In the genomic region with DNA sequence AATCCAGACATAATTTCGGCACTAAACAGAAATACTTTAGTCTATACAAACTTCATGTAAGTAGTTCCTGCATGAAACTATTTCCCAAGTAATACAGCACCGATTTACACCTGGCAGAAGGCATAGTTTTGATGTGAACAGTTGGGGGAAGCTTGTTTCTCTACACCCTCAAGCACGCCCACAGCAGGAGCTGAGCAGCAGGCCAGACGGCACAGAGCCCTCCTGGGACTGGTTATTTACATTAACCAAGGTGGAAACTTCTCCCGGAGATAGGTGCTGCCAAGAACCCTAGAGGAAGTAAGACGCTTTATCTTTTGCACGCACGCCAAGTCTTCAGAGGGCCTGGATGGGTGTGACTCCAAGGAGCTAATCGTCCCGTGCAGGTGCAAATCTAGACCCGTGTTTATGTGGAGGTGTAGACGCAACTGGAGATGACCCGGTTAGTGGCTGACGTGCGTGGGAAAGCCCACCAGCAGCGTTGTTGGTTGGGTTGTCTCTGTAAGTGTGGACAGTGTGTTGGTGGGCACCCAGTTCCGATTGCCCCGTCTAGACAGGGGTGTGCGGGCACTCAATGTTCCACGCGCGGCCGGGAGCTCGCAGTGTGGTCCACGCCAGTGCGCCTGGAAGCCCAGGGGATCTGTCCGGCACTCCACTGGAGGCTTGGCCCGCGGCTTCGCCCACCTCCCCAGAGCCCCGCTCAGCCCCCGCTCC, we compare ENCODE assay signal across 8 cellular contexts. TPM values are rescaled to one million over a fixed set of nuclear protein-coding genes. Genes with fewer than 3 reads are reported as not detected.
DNase-seq lines count a peak whose midpoint lies in the region; ATAC-seq and TF ChIP-seq lines count a peak whose summit lies in the region.

No MANE protein-coding gene starts in this region.

- H3K36me3 Mint-ChIP-seq in activated naive CD4-positive, alpha-beta T cell treated with anti-CD3 and anti-CD28 coated beads, Interleukin-2, amount 50 U/mL, for 24 hours, result no peaks in the 10 kb centered on the region

- no peaks in the 10 kb centered on the region for H3K9me3 Mint-ChIP-seq in activated naive CD4-positive, alpha-beta T cell treated with anti-CD3 and anti-CD28 coated beads, Interleukin-2, amount 50 U/mL, for 24 hours

- H3K4me1 ChIP-seq in heart left ventricle, result peaks cover 5 to 64% (median 56%) of the 10 kb centered on the region in 12 donors
- H3K4me1 ChIP-seq in aorta (ENCODE audit: control insufficient read depth in 1 of 2, insufficient read depth in 2 of 2, low read length in 2 of 2), result peaks cover 0 to 3% of the 10 kb centered on the region in 2 donors

- ATAC-seq in GM21576 (IDR thresholded peaks at IDR 0.05; ENCODE audit: unreplicated experiment) (peak; percentile 57), heart left ventricle (peak in 3 of 4 donors; percentile 6 to 34 (median 19)), aorta (ENCODE audit: low FRiP score) (peak; percentile 58)

- TF ChIP-seq EP300 in Ishikawa (IDR thresholded peaks at IDR 0.05; ENCODE audit: borderline replicate concordance), result no peak

- H3K27ac ChIP-seq in heart left ventricle (peak overlapping the region; percentile 92 to 100 (median 98)), aorta (ENCODE audit: low read depth in 1 of 2, low read length in 2 of 2) (peak overlapping the region in 1 of 2 donors; percentile 9)

- H3K36me3 ChIP-seq in heart left ventricle, result peaks cover 0 to 8% (median 0%) of the 10 kb centered on the region in 9 donors
- no peaks in the 10 kb centered on the region for H3K36me3 ChIP-seq in aorta (ENCODE audit: control insufficient read depth in 1 of 2, insufficient read depth in 2 of 2, low read length in 1 of 2)

- no peaks in the 10 kb centered on the region for H3K9me3 ChIP-seq in heart left ventricle
- no peaks in the 10 kb centered on the region for H3K9me3 ChIP-seq in aorta (ENCODE audit: control insufficient read depth, low read length)

- no peaks in the 10 kb centered on the region for H3K27me3 Mint-ChIP-seq in activated naive CD4-positive, alpha-beta T cell treated with anti-CD3 and anti-CD28 coated beads, Interleukin-2, amount 50 U/mL, for 24 hours

- DNase-seq in DMS153 (lab: John Stamatoyannopoulos, UW) (peak; percentile 46), SK-N-DZ (ENCODE audit: low spot score) (peak; percentile 54), heart left ventricle (peak in 4 of 5 donors; percentile 57 to 67 (median 63)), posterior cingulate gyrus (peak in 7 of 10 donors; percentile 28 to 88 (median 42)), aorta (peak in 1 of 2 donors; percentile 66)

- TF ChIP-seq RAD21 in Ishikawa (IDR thresholded peaks at IDR 0.05; ENCODE audit: low read depth), result no peak

- intact Hi-C loops in heart left ventricle (cut with DNase I) (loop anchor here in 8 of 10 donors (2.0 to 10.0 kb wide), 6 partner anchors 41 to 157 kb away; a partner anchor contains a TSS), posterior cingulate gyrus (cut with DNase I) (loop anchor here (2.0 to 10.0 kb wide), 4 partner anchors 53 to 167 kb away; a partner anchor contains a TSS), aorta (cut with DNase I) (loop anchor here (2.0 to 5.0 kb wide), 2 partner anchors 54 to 55 kb away; a partner anchor contains a TSS)

- peak overlapping the region; percentile 87 for H3K4me3 Mint-ChIP-seq in activated naive CD4-positive, alpha-beta T cell treated with anti-CD3 and anti-CD28 coated beads, Interleukin-2, amount 50 U/mL, for 24 hours

- no peak for TF ChIP-seq CTCF in heart left ventricle (IDR thresholded peaks at IDR 0.05)

- peaks cover 62% of the 10 kb centered on the region for H3K4me1 Mint-ChIP-seq in activated naive CD4-positive, alpha-beta T cell treated with anti-CD3 and anti-CD28 coated beads, Interleukin-2, amount 50 U/mL, for 24 hours

- no peak for TF ChIP-seq POLR2A in heart left ventricle (IDR thresholded peaks at IDR 0.05)

- H3K27ac Mint-ChIP-seq in activated naive CD4-positive, alpha-beta T cell treated with anti-CD3 and anti-CD28 coated beads, Interleukin-2, amount 50 U/mL, for 24 hours, result peak overlapping the region; percentile 86

- H3K27me3 ChIP-seq in heart left ventricle (no peaks in the 10 kb centered on the region), aorta (ENCODE audit: control insufficient read depth in 1 of 2, insufficient read depth in 2 of 2, low read length in 1 of 2) (no peaks in the 10 kb centered on the region)

- 1 to 2% (median 2%) methylated on average over 21 to 32 of the region's 32 CpGs for WGBS in heart left ventricle, 4 donors
- WGBS in aorta, 2 donors, result 1 to 2% methylated on average over 25 to 32 of the region's 32 CpGs

- H3K4me3 ChIP-seq in heart left ventricle (peak overlapping the region; percentile 34 to 97 (median 94)), aorta (ENCODE audit: low read length in 2 of 2) (peak overlapping the region; percentile 10 to 45)

TF ChIP-seq in Ishikawa, 13 proteins besides CTCF, POLR2A, EP300 and RAD21:
- TF ChIP-seq NFIC (IDR thresholded peaks at IDR 0.05) (peak; percentile 44; the same call in 1 of the 2 replicates), YY1 (IDR thresholded peaks at IDR 0.05; ENCODE audit: low read depth) (no peak), CREB1 (IDR thresholded peaks at IDR 0.05; ENCODE audit: low read depth) (no peak), TCF12 (IDR thresholded peaks at IDR 0.05; ENCODE audit: low read depth) (peak; percentile 29; the same call in 1 of the 2 replicates), ZBTB7A (IDR thresholded peaks at IDR 0.05; ENCODE audit: low read depth) (no peak)
- TF ChIP-seq, protein P1, sequence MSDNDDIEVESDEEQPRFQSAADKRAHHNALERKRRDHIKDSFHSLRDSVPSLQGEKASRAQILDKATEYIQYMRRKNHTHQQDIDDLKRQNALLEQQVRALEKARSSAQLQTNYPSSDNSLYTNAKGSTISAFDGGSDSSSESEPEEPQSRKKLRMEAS (IDR thresholded peaks at IDR 0.05), result peak; percentile 25; the same call in 1 of the 2 replicates
TF ChIP-seq in Ishikawa: peak in this region for 3.

RNA-seq across cellular contexts. Expression of a gene that starts 0.8 kb away (rescaled TPM):
- polyA plus RNA-seq in SK-N-DZ (2014; cell fraction: cytosol; rRNA removed), result 3.3 and 4.0 TPM in 2 replicates
- 1.8 and 10.5 TPM in 2 replicates for polyA plus RNA-seq in SK-N-DZ (2014; cell fraction: nucleus; rRNA removed)
- total RNA-seq in heart left ventricle, result 100 to 1,000 TPM in 5 of 9 donors, 10 to 100 TPM in 4; 60.8 to 147 (median 113) TPM
- polyA plus RNA-seq in heart left ventricle, result 10 to 100 TPM; 15.5 to 17.3 TPM
- total RNA-seq in aorta, result 10 to 100 TPM; 24.8 to 50.9 TPM
- 1 to 10 TPM; 5.5 to 9.2 TPM for polyA plus RNA-seq in aorta

RNA-seq across cellular contexts. Expression of a gene that starts 53.9 kb away (rescaled TPM):
- 71.9 and 73.2 TPM in 2 replicates for polyA plus RNA-seq in SK-N-DZ (2014; cell fraction: cytosol; rRNA removed)
- polyA plus RNA-seq in SK-N-DZ (2014; cell fraction: nucleus; rRNA removed), result 31.6 and 38.6 TPM in 2 replicates
- total RNA-seq in heart left ventricle (10 to 100 TPM; 39.9 to 70.7 (median 53.7) TPM), aorta (10 to 100 TPM; 61.1 to 69.6 TPM)
- polyA plus RNA-seq in heart left ventricle (10 to 100 TPM; 19.0 to 61.5 TPM), aorta (10 to 100 TPM; 17.2 to 25.4 TPM)

RNA-seq across cellular contexts. Expression of a gene that starts 55.8 kb away (rescaled TPM):
- polyA plus RNA-seq in SK-N-DZ (2014; cell fraction: cytosol; rRNA removed), result 5.3 and 6.1 TPM in 2 replicates
- polyA plus RNA-seq in SK-N-DZ (2014; cell fraction: nucleus; rRNA removed), result 3.5 and 4.7 TPM in 2 replicates
- total RNA-seq in heart left ventricle (10 to 100 TPM in 2 of 9 donors, 1 to 10 TPM in 7; 6.4 to 12.3 (median 9.3) TPM), aorta (1 to 10 TPM; 5.5 to 8.0 TPM)
- polyA plus RNA-seq in heart left ventricle (1 to 10 TPM; 2.5 to 8.1 TPM), aorta (1 to 10 TPM; 2.0 to 2.4 TPM)
